In the genomic region with DNA sequence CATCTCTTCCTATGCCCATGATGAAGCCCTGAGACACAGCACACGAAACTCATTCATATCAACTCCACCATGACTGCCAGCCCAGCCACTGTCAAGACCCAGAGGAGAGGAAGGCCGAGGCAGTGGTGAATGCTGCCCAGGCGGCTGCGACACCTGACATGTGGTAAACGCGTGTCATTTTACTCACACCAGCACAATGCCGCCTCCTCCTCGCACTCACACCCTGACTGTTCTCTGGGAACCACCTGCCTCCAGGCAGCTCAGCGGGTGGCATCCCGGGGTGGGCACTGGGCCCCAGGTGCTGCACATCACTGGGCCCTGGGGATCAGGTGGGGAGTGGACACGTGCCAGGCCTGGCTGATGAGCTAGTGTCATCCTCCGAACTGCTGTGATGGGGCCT, we compare ENCODE assay signal across 16 cellular contexts. TPM values are rescaled to one million over a fixed set of nuclear protein-coding genes. Genes with fewer than 3 reads are reported as not detected.
A peak's percentile ranks its signal among the peaks of the same experiment; 100 is the strongest.
DNase-seq lines count a peak whose midpoint lies in the region; ATAC-seq and TF ChIP-seq lines count a peak whose summit lies in the region.
"Had no signal": no experiment of that assay in that cellular context is flagged by ENCODE, and none has a peak within 500 bp of the region (broad histone marks: within the 10 kb centered on the region; RNA-seq: fewer than 3 reads in every experiment).

No MANE protein-coding gene starts in this region.

- no peak for TF ChIP-seq CTCF in activated CD8-positive, alpha-beta T cell treated with anti-CD3 and anti-CD28 coated beads for 36 hours (IDR thresholded peaks at IDR 0.05)
- TF ChIP-seq CTCF in RWPE1 (conservative IDR thresholded peaks at IDR 0.05; ENCODE audit: low read depth), result no peak
- no peak for TF ChIP-seq CTCF in natural killer cell (IDR thresholded peaks at IDR 0.05)
- TF ChIP-seq CTCF in hepatocyte (IDR thresholded peaks at IDR 0.05; ENCODE audit: poor library complexity), result no peak
- no peak for TF ChIP-seq CTCF in osteocyte (IDR thresholded peaks at IDR 0.05)

- no peaks in the 10 kb centered on the region for H3K9me2 ChIP-seq in hepatocyte (replicated peaks; ENCODE audit: insufficient read depth)

- H3K4me1 ChIP-seq in skeletal muscle tissue (ENCODE audit: control insufficient read depth in 3 of 3, insufficient read depth in 3 of 3, low read length in 3 of 3) (peaks cover 50 to 58% (median 56%) of the 10 kb centered on the region in 3 donors), hepatocyte (ENCODE audit: insufficient read depth) (no peaks in the 10 kb centered on the region)

- no peaks in the 10 kb centered on the region for H3K27me3 Mint-ChIP-seq in activated CD8-positive, alpha-beta T cell treated with anti-CD3 and anti-CD28 coated beads, Interleukin-2, amount 10 ng/mL, durations not matched to agents 7 days and 5 days (ENCODE audit: low read depth)
- H3K27me3 Mint-ChIP-seq in activated CD8-positive, alpha-beta T cell treated with anti-CD3 and anti-CD28 coated beads for 36 hours, result no peaks in the 10 kb centered on the region
- H3K27me3 Mint-ChIP-seq in natural killer cell (ENCODE audit: low read depth in 2 of 2), result no peaks in the 10 kb centered on the region
- no peaks in the 10 kb centered on the region for H3K27me3 Mint-ChIP-seq in osteocyte (ENCODE audit: unreplicated experiment)
- H3K27me3 Mint-ChIP-seq: IgD-negative memory B cell had no signal

- H3K4me1 Mint-ChIP-seq in activated CD8-positive, alpha-beta T cell treated with anti-CD3 and anti-CD28 coated beads, Interleukin-2, amount 10 ng/mL, durations not matched to agents 7 days and 5 days (ENCODE audit: low read depth), result no peaks in the 10 kb centered on the region
- peaks cover 2% of the 10 kb centered on the region for H3K4me1 Mint-ChIP-seq in activated CD8-positive, alpha-beta T cell treated with anti-CD3 and anti-CD28 coated beads for 36 hours (ENCODE audit: low read depth)
- H3K4me1 Mint-ChIP-seq in natural killer cell (peaks cover 6 to 18% of the 10 kb centered on the region in 2 donors), osteocyte (ENCODE audit: unreplicated experiment) (peaks cover 24% of the 10 kb centered on the region)
- H3K4me1 Mint-ChIP-seq: IgD-negative memory B cell had no signal

- H3K79me2 ChIP-seq in hepatocyte, result peaks cover 74% of the 10 kb centered on the region

- H3K27me3 ChIP-seq in skeletal muscle tissue (ENCODE audit: control insufficient read depth in 3 of 3, insufficient read depth in 3 of 3, low read length in 3 of 3) (no peaks in the 10 kb centered on the region), hepatocyte (no peaks in the 10 kb centered on the region)
- H3K27me3 ChIP-seq: BLaER1 treated with 17β-estradiol and CSF1 and Interleukin-3, amounts not matched to agents 10 nM and 100 nM had no signal

- H3K36me3 Mint-ChIP-seq in activated CD8-positive, alpha-beta T cell treated with anti-CD3 and anti-CD28 coated beads, Interleukin-2, amount 10 ng/mL, durations not matched to agents 7 days and 5 days (ENCODE audit: low read depth), result no peaks in the 10 kb centered on the region
- H3K36me3 Mint-ChIP-seq in activated CD8-positive, alpha-beta T cell treated with anti-CD3 and anti-CD28 coated beads for 36 hours (ENCODE audit: low read depth), result no peaks in the 10 kb centered on the region
- H3K36me3 Mint-ChIP-seq in natural killer cell, result no peaks in the 10 kb centered on the region
- H3K36me3 Mint-ChIP-seq in osteocyte (ENCODE audit: unreplicated experiment), result no peaks in the 10 kb centered on the region
- H3K36me3 Mint-ChIP-seq: IgD-negative memory B cell had no signal

- H2AFZ ChIP-seq in hepatocyte, result no peak overlapping the region

- no peak for DNase-seq in activated CD8-positive, alpha-beta T cell treated with anti-CD3 and anti-CD28 coated beads, Interleukin-2, amount 10 ng/mL, durations not matched to agents 7 days and 5 days
- no peak for DNase-seq in activated CD8-positive, alpha-beta T cell treated with anti-CD3 and anti-CD28 coated beads for 36 hours
- DNase-seq in RWPE1 (ENCODE audit: low spot score) (no peak), natural killer cell (no peak), hepatocyte (ENCODE audit: low spot score) (no peak), osteocyte (ENCODE audit: extremely low spot score, unreplicated experiment) (no peak), NCI-H1092 (lab: John Stamatoyannopoulos, UW) (no peak)
- DNase-seq: Kasumi-1, NCI-H1417, NCI-H187 treated with DMSO at 0.1 percent for 48 hours, NCI-H446 treated with DMSO at 0.1 percent for 48 hours, OCI-M1 had no signal

- H3K4me3 ChIP-seq in skeletal muscle tissue (ENCODE audit: low read length in 3 of 3) (no peak overlapping the region), hepatocyte (no peak overlapping the region)
- H3K4me3 ChIP-seq: BLaER1 treated with 17β-estradiol and CSF1 and Interleukin-3, amounts not matched to agents 10 nM and 100 nM had no signal

- ATAC-seq in activated CD8-positive, alpha-beta T cell treated with anti-CD3 and anti-CD28 coated beads, Interleukin-2, amount 10 ng/mL, durations not matched to agents 7 days and 5 days, result no peak
- ATAC-seq in activated CD8-positive, alpha-beta T cell treated with anti-CD3 and anti-CD28 coated beads for 36 hours, result no peak
- peak in 2 of 3 donors; percentile 24 to 64 for ATAC-seq in natural killer cell
- ATAC-seq: HCT116 had no signal

- H3K4me2 ChIP-seq in hepatocyte, result no peak overlapping the region
- H3K4me2 ChIP-seq: BLaER1 treated with 17β-estradiol and CSF1 and Interleukin-3, amounts not matched to agents 10 nM and 100 nM had no signal

- no peak overlapping the region for H3K9ac ChIP-seq in skeletal muscle tissue (ENCODE audit: low read depth in 1 of 3, low read length in 3 of 3)
- H3K9ac ChIP-seq: BLaER1 treated with 17β-estradiol and CSF1 and Interleukin-3, amounts not matched to agents 10 nM and 100 nM had no signal

- H3K9me3 ChIP-seq in skeletal muscle tissue (ENCODE audit: control insufficient read depth in 3 of 3, low read length in 3 of 3) (peaks cover 0 to 5% (median 0%) of the 10 kb centered on the region in 3 donors), hepatocyte (ENCODE audit: low read depth) (no peaks in the 10 kb centered on the region)

- H3K4me3 Mint-ChIP-seq in activated CD8-positive, alpha-beta T cell treated with anti-CD3 and anti-CD28 coated beads, Interleukin-2, amount 10 ng/mL, durations not matched to agents 7 days and 5 days, result no peak overlapping the region
- no peak overlapping the region for H3K4me3 Mint-ChIP-seq in activated CD8-positive, alpha-beta T cell treated with anti-CD3 and anti-CD28 coated beads for 36 hours
- H3K4me3 Mint-ChIP-seq in natural killer cell (no peak overlapping the region), osteocyte (ENCODE audit: unreplicated experiment) (no peak overlapping the region)

- intact Hi-C loops in activated CD8-positive, alpha-beta T cell treated with anti-CD3 and anti-CD28 coated beads for 36 hours (cut with micrococcal nuclease), result no loop called here
- intact Hi-C loops in natural killer cell (cut with micrococcal nuclease), result no loop called here

- H4K20me1 ChIP-seq in hepatocyte (ENCODE audit: insufficient read depth, poor library complexity, severe bottlenecking), result no peaks in the 10 kb centered on the region

- WGBS in hepatocyte (ENCODE audit: low lambda C conversion rate, missing lambda C conversion rate), result 90% methylated on average over 11 of the region's 12 CpGs

- H3K27ac Mint-ChIP-seq in activated CD8-positive, alpha-beta T cell treated with anti-CD3 and anti-CD28 coated beads, Interleukin-2, amount 10 ng/mL, durations not matched to agents 7 days and 5 days, result peak overlapping the region; percentile 16
- no peak overlapping the region for H3K27ac Mint-ChIP-seq in activated CD8-positive, alpha-beta T cell treated with anti-CD3 and anti-CD28 coated beads for 36 hours
- no peak overlapping the region for H3K27ac Mint-ChIP-seq in natural killer cell
- H3K27ac Mint-ChIP-seq in osteocyte (ENCODE audit: unreplicated experiment), result no peak overlapping the region
- H3K27ac Mint-ChIP-seq: IgD-negative memory B cell had no signal

- H3K36me3 ChIP-seq in skeletal muscle tissue (ENCODE audit: control insufficient read depth in 3 of 3, insufficient read depth in 3 of 3, low read length in 3 of 3) (peaks cover 0 to 9% (median 9%) of the 10 kb centered on the region in 3 donors), hepatocyte (replicated peaks; ENCODE audit: insufficient read depth, low read depth) (no peaks in the 10 kb centered on the region)

- POLR2A ChIA-PET in activated CD8-positive, alpha-beta T cell treated with anti-CD3 and anti-CD28 coated beads, Interleukin-2, amount 10 ng/mL, durations not matched to agents 7 days and 5 days (lab: Charles Lee), result no interaction called here
- POLR2A ChIA-PET in activated CD8-positive, alpha-beta T cell treated with anti-CD3 and anti-CD28 coated beads for 36 hours (lab: Charles Lee), result no interaction called here
- POLR2A ChIA-PET in RWPE1 (lab: Yijun Ruan, JAX; ENCODE audit: low non-redundant PET), result no interaction called here

- no peaks in the 10 kb centered on the region for H3K9me3 Mint-ChIP-seq in activated CD8-positive, alpha-beta T cell treated with anti-CD3 and anti-CD28 coated beads, Interleukin-2, amount 10 ng/mL, durations not matched to agents 7 days and 5 days (ENCODE audit: insufficient read depth)
- no peaks in the 10 kb centered on the region for H3K9me3 Mint-ChIP-seq in activated CD8-positive, alpha-beta T cell treated with anti-CD3 and anti-CD28 coated beads for 36 hours
- H3K9me3 Mint-ChIP-seq in natural killer cell (no peaks in the 10 kb centered on the region), osteocyte (ENCODE audit: unreplicated experiment) (no peaks in the 10 kb centered on the region)
- H3K9me3 Mint-ChIP-seq: IgD-negative memory B cell had no signal

- peak overlapping the region; percentile 79 for H3K27ac ChIP-seq in RWPE1
- H3K27ac ChIP-seq in skeletal muscle tissue (ENCODE audit: low read depth, low read length), result peak overlapping the region; percentile 79
- H3K27ac ChIP-seq in hepatocyte, result no peak overlapping the region

- CTCF ChIA-PET in activated CD8-positive, alpha-beta T cell treated with anti-CD3 and anti-CD28 coated beads, Interleukin-2, amount 10 ng/mL, durations not matched to agents 7 days and 5 days (lab: Charles Lee), result no interaction called here
- CTCF ChIA-PET in activated CD8-positive, alpha-beta T cell treated with anti-CD3 and anti-CD28 coated beads for 36 hours (lab: Charles Lee), result no interaction called here
- CTCF ChIA-PET in RWPE1 (lab: Yijun Ruan, JAX), result no interaction called here

RNA-seq across cellular contexts. Expression of a gene that starts 21.5 kb away (rescaled TPM):
- total RNA-seq in activated CD8-positive, alpha-beta T cell treated with anti-CD3 and anti-CD28 coated beads, Interleukin-2, amount 10 ng/mL, durations not matched to agents 7 days and 5 days, result 1 to 10 TPM; 5.3 TPM
- 1 to 10 TPM; 2.9 to 3.3 TPM for total RNA-seq in activated CD8-positive, alpha-beta T cell treated with anti-CD3 and anti-CD28 coated beads for 36 hours
- total RNA-seq in natural killer cell, result 10 to 100 TPM in 2 of 3 donors, 1 to 10 TPM in 1; 6.5 to 16.2 (median 10.4) TPM
- 5.2 TPM for total RNA-seq in skeletal muscle tissue
- total RNA-seq in hepatocyte, result 5.9 and 10.0 TPM in 2 replicates
- 3.7 and 3.9 TPM in 2 replicates for polyA plus RNA-seq in hepatocyte
- total RNA-seq in osteocyte, result 3.6 and 3.9 TPM in 2 replicates

Comparison
In these comparisons a context has a peak if more than half of its experiments do, and no peak if none do; other contexts are left out.
1. ATAC-seq: peak in natural killer cell (2 of 3); none in activated CD8-positive, alpha-beta T cell treated with anti-CD3 and anti-CD28 coated beads, Interleukin-2, amount 10 ng/mL, durations not matched to agents 7 days and 5 days (single experiment) and activated CD8-positive, alpha-beta T cell treated with anti-CD3 and anti-CD28 coated beads for 36 hours (single experiment).